Comparison of ENCODE assay signal across 10 cellular contexts in genomic region chr2:160075171-160075570, GRCh38. TPM values are rescaled to one million over a fixed set of nuclear protein-coding genes. Genes with fewer than 3 reads are reported as not detected.
A peak's percentile ranks its signal among the peaks of the same experiment; 100 is the strongest.
DNase-seq lines count a peak whose midpoint lies in the region; ATAC-seq, FAIRE-seq and TF ChIP-seq lines count a peak whose summit lies in the region.
"Had no signal": no experiment of that assay in that cellular context is flagged by ENCODE, and none has a peak within 500 bp of the region (broad histone marks: within the 10 kb centered on the region; RNA-seq: fewer than 3 reads in every experiment).

No MANE protein-coding gene starts in this region.

- no peak for TF ChIP-seq POLR2A in H54 (IDR thresholded peaks at IDR 0.05; ENCODE audit: low read depth, low read length)

- H3K36me3 ChIP-seq in H7 (replicated peaks; ENCODE audit: control insufficient read depth, insufficient read depth, low read length) = no peaks in the 10 kb centered on the region

- H3K27me3 ChIP-seq in H7 (ENCODE audit: control insufficient read depth, insufficient read depth, low read length) = no peaks in the 10 kb centered on the region
- H3K27me3 ChIP-seq: foreskin keratinocyte had no signal

- no peak overlapping the region for H3K4me3 ChIP-seq in H7 (ENCODE audit: insufficient read depth, low read depth, low read length)

- DNase-seq in H54 (ENCODE audit: insufficient read length, low spot score) = peak; percentile 41
- peak; percentile 53 for DNase-seq in amniotic stem cell (lab: John Stamatoyannopoulos, UW)
- peak; percentile 90 for DNase-seq in fibroblast of the conjunctiva (ENCODE audit: low read depth)
- peak; percentile 88 for DNase-seq in stromal cell of bone marrow (ENCODE audit: low read depth)
- no peak for DNase-seq in H7
- DNase-seq: foreskin keratinocyte, SHP77 had no signal

- peak; percentile 76 for FAIRE-seq in H54 (lab: Jason Lieb, UNC)

- ATAC-seq in HG03469 (IDR thresholded peaks at IDR 0.05; ENCODE audit: unreplicated experiment) (no peak), HG03196 (IDR thresholded peaks at IDR 0.05; ENCODE audit: unreplicated experiment) (no peak), GM21367 (IDR thresholded peaks at IDR 0.05; ENCODE audit: unreplicated experiment) (no peak)
- ATAC-seq: foreskin keratinocyte had no signal

RNA-seq across cellular contexts. Expression of gene PLA2R1, which starts 12.8 kb away (rescaled TPM):
- 0.48 and 0.89 TPM in 2 replicates for total RNA-seq in H7 (2014; rRNA removed; shearing (Covaris generic))
